14 cellular contexts compared by ENCODE assay signal in the genomic region with DNA sequence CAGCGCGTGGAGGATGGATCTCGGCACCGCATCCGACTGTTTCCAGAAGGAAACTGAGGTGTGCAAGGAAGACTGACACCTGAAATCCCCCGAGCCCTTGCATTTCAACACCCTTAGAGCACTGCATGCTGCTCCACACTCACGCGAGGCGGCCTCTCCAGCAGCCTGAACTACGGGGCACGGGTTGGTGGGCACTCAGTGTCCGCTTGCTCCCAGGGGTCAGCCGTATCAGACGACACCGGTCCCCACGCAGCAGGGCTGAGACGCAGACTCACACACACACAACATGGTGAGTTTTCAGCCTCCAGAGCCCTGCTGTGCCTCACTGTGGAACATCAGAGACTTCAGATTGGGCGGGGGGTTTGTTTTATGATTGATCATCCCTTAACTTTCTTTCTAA.
"Had no signal": no experiment of that assay in that cellular context is flagged by ENCODE, and none has a peak within 500 bp of the region (broad histone marks: within the 10 kb centered on the region; RNA-seq: fewer than 3 reads in every experiment).

No MANE protein-coding gene starts in this region.

- DNase-seq: activated B cell treated with CpG ODN at 0.5 μM for 24 hours; activated CD4-positive, alpha-beta T cell treated with anti-CD3 and anti-CD28 coated beads for 36 hours; activated naive CD4-positive, alpha-beta T cell; activated naive CD8-positive, alpha-beta T cell treated with anti-CD3 and anti-CD28 coated beads, Interleukin-2, amount 50 U/mL, for 24 hours; cortex of kidney; left colon; mesenchymal stem cell; retina; stimulated activated CD4-positive, alpha-beta T cell treated with anti-CD3 and anti-CD28 coated beads, Interleukin-12 subunit alpha, Interleukin-12 subunit beta, amount 100 ng/mL, for 4 hours; T1000; thyroid gland had no signal

- H3K4me3 Mint-ChIP-seq: activated B cell treated with CpG ODN at 0.5 μM for 24 hours; activated CD4-positive, alpha-beta memory T cell treated with anti-CD3 and anti-CD28 coated beads for 36 hours; activated CD4-positive, alpha-beta T cell treated with anti-CD3 and anti-CD28 coated beads for 36 hours; activated naive CD8-positive, alpha-beta T cell treated with anti-CD3 and anti-CD28 coated beads, Interleukin-2, amount 50 U/mL, for 24 hours; stimulated activated naive CD8-positive, alpha-beta T cell treated with anti-CD3 and anti-CD28 coated beads, Interleukin-15, Interleukin-2, amounts not matched to agents 100 ng/mL and 50 ng/mL, for 24 hours had no signal

- H3K4me1 Mint-ChIP-seq: activated B cell treated with CpG ODN at 0.5 μM for 24 hours had no signal

- H3K27ac Mint-ChIP-seq: activated B cell treated with CpG ODN at 0.5 μM for 24 hours; activated CD4-positive, alpha-beta memory T cell treated with anti-CD3 and anti-CD28 coated beads for 36 hours; activated CD4-positive, alpha-beta T cell treated with anti-CD3 and anti-CD28 coated beads for 36 hours; stimulated activated naive CD8-positive, alpha-beta T cell treated with anti-CD3 and anti-CD28 coated beads, Interleukin-15, Interleukin-2, amounts not matched to agents 100 ng/mL and 50 ng/mL, for 24 hours had no signal

- H3K36me3 Mint-ChIP-seq: activated CD4-positive, alpha-beta memory T cell treated with anti-CD3 and anti-CD28 coated beads for 36 hours had no signal

- H3K9me3 Mint-ChIP-seq: activated B cell treated with CpG ODN at 0.5 μM for 24 hours; activated CD4-positive, alpha-beta memory T cell treated with anti-CD3 and anti-CD28 coated beads for 36 hours; activated naive CD8-positive, alpha-beta T cell treated with anti-CD3 and anti-CD28 coated beads, Interleukin-2, amount 50 U/mL, for 24 hours; stimulated activated naive CD8-positive, alpha-beta T cell treated with anti-CD3 and anti-CD28 coated beads, Interleukin-15, Interleukin-2, amounts not matched to agents 100 ng/mL and 50 ng/mL, for 24 hours had no signal

- ATAC-seq: activated naive CD8-positive, alpha-beta T cell treated with anti-CD3 and anti-CD28 coated beads, Interleukin-2, amount 50 U/mL, for 24 hours; left colon had no signal

- H3K27me3 Mint-ChIP-seq: activated B cell treated with CpG ODN at 0.5 μM for 24 hours; activated CD4-positive, alpha-beta memory T cell treated with anti-CD3 and anti-CD28 coated beads for 36 hours; activated CD4-positive, alpha-beta T cell treated with anti-CD3 and anti-CD28 coated beads for 36 hours; activated naive CD8-positive, alpha-beta T cell treated with anti-CD3 and anti-CD28 coated beads, Interleukin-2, amount 50 U/mL, for 24 hours; progenitor cell of endocrine pancreas; stimulated activated naive CD8-positive, alpha-beta T cell treated with anti-CD3 and anti-CD28 coated beads, Interleukin-15, Interleukin-2, amounts not matched to agents 100 ng/mL and 50 ng/mL, for 24 hours had no signal
